In genomic region chr2:135914485-135914884, GRCh38 we compare ENCODE assay signal across 25 cellular contexts.
"Had no signal": no experiment of that assay in that cellular context is flagged by ENCODE, and none has a peak within 500 bp of the region (broad histone marks: within the 10 kb centered on the region; RNA-seq: fewer than 3 reads in every experiment).

No MANE protein-coding gene starts in this region.

- DNase-seq: activated effector memory CD4-positive, alpha-beta T cell treated with Interleukin-2 at 50 U/mL for 16 hours; activated naive CD8-positive, alpha-beta T cell treated with anti-CD3 and anti-CD28 coated beads for 36 hours; aorta; cerebellar nuclear complex; occipital lobe; psoas muscle; sigmoid colon; stimulated activated CD4-positive, alpha-beta T cell treated with anti-CD3 and anti-CD28 coated beads, Interleukin-1b, Interleukin-23, amount 100 ng/mL, for 48 hours; stimulated activated CD4-positive, alpha-beta T cell treated with anti-CD3 and anti-CD28 coated beads, Interleukin-4, amount 100 ng/mL, for 4 hours; uterus had no signal

- H3K27ac ChIP-seq: adrenal gland, body of pancreas, cardiac muscle cell, colonic mucosa, gastroesophageal sphincter, hepatocyte, parathyroid adenoma, psoas muscle, sigmoid colon, uterus, VCaP had no signal

- H3K9me3 Mint-ChIP-seq: activated naive CD8-positive, alpha-beta T cell treated with anti-CD3 and anti-CD28 coated beads for 36 hours; mesothelial cell of epicardium; naive B cell; neural crest cell; stimulated activated memory B cell treated with anti-CD40 and anti-IgM and Interleukin-4, amounts not matched to agents 10 μg/mL and 1 μg/mL and 100 μg/mL, for 72 hours; stimulated activated naive CD8-positive, alpha-beta T cell treated with anti-CD3 and anti-CD28 coated beads, Interleukin-15, amount 100 ng/mL, for 72 hours; type B pancreatic cell had no signal

- H3K27me3 Mint-ChIP-seq: activated naive CD8-positive, alpha-beta T cell treated with anti-CD3 and anti-CD28 coated beads for 36 hours; naive B cell; stimulated activated memory B cell treated with anti-CD40 and anti-IgM and Interleukin-4, amounts not matched to agents 10 μg/mL and 1 μg/mL and 100 μg/mL, for 72 hours; stimulated activated naive CD8-positive, alpha-beta T cell treated with anti-CD3 and anti-CD28 coated beads, Interleukin-15, amount 100 ng/mL, for 72 hours; type B pancreatic cell had no signal

- H3K27ac Mint-ChIP-seq: activated naive CD8-positive, alpha-beta T cell treated with anti-CD3 and anti-CD28 coated beads for 36 hours; mesothelial cell of epicardium; stimulated activated memory B cell treated with anti-CD40 and anti-IgM and Interleukin-4, amounts not matched to agents 10 μg/mL and 1 μg/mL and 100 μg/mL, for 72 hours; stimulated activated naive CD8-positive, alpha-beta T cell treated with anti-CD3 and anti-CD28 coated beads, Interleukin-15, amount 100 ng/mL, for 72 hours; type B pancreatic cell had no signal

- ATAC-seq: gastroesophageal sphincter; left colon; psoas muscle; stimulated activated memory B cell treated with anti-CD40 and anti-IgM and Interleukin-4, amounts not matched to agents 10 μg/mL and 1 μg/mL and 100 μg/mL, for 72 hours; stimulated activated naive CD8-positive, alpha-beta T cell treated with anti-CD3 and anti-CD28 coated beads, Interleukin-15, amount 100 ng/mL, for 72 hours had no signal

- H3K4me3 Mint-ChIP-seq: activated naive CD8-positive, alpha-beta T cell treated with anti-CD3 and anti-CD28 coated beads for 36 hours; mesothelial cell of epicardium; naive B cell; neural crest cell; stimulated activated memory B cell treated with anti-CD40 and anti-IgM and Interleukin-4, amounts not matched to agents 10 μg/mL and 1 μg/mL and 100 μg/mL, for 72 hours; stimulated activated naive CD8-positive, alpha-beta T cell treated with anti-CD3 and anti-CD28 coated beads, Interleukin-15, amount 100 ng/mL, for 72 hours; type B pancreatic cell had no signal

- H3K4me1 Mint-ChIP-seq: mesothelial cell of epicardium; neural crest cell; stimulated activated memory B cell treated with anti-CD40 and anti-IgM and Interleukin-4, amounts not matched to agents 10 μg/mL and 1 μg/mL and 100 μg/mL, for 72 hours had no signal
